ENCODE assay signal across 22 cellular contexts in the genomic region with DNA sequence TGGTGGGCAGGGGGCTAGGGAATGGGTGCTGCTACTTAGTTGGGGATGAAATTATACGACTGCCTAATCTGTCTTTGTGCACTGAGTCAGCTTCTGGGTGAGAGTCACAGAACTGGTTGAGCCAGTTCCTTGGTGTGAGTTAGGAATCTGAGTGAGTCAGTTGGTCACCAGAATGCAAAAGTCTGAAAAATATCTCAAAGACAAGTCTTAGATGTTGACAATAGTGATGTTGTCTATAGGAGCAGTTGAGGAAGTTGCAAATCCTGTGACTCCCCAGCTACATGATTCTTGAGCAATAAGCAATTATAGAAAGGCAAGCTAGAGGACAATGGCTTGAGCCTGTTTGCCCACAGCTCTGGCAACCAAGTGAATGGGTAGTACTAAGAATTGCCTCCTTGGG.
A peak's percentile ranks its signal among the peaks of the same experiment; 100 is the strongest.
DNase-seq lines count a peak whose midpoint lies in the region; ATAC-seq and TF ChIP-seq lines count a peak whose summit lies in the region.
"Had no signal": no experiment of that assay in that cellular context is flagged by ENCODE, and none has a peak within 500 bp of the region (broad histone marks: within the 10 kb centered on the region; RNA-seq: fewer than 3 reads in every experiment).

No MANE protein-coding gene starts in this region.

- H3K79me2 ChIP-seq in H9 (ENCODE audit: insufficient read depth, low read length) = no peaks in the 10 kb centered on the region

- H3K14ac ChIP-seq in H9 (ENCODE audit: insufficient read depth, low read length) = no peak overlapping the region

- H2BK15ac ChIP-seq in H9 (ENCODE audit: low read depth, low read length) = no peak overlapping the region

- no peak overlapping the region for H3K4ac ChIP-seq in H9 (ENCODE audit: low read depth, low read length)

- no peaks in the 10 kb centered on the region for H3K79me1 ChIP-seq in H9 (ENCODE audit: insufficient read depth, low read depth, low read length, poor library complexity, severe bottlenecking)

- H4K5ac ChIP-seq in H9 (ENCODE audit: insufficient read length, low read depth, low read length) = no peak overlapping the region

- H3K4me3 Mint-ChIP-seq in H9 = no peak overlapping the region
- H3K4me3 Mint-ChIP-seq in endodermal cell = no peak overlapping the region
- H3K4me3 Mint-ChIP-seq in mesothelial cell of epicardium = no peak overlapping the region
- no peak overlapping the region for H3K4me3 Mint-ChIP-seq in HFFc6
- H3K4me3 Mint-ChIP-seq: activated CD4-positive, alpha-beta memory T cell treated with anti-CD3 and anti-CD28 coated beads, Interleukin-2, amount 10 ng/mL, durations not matched to agents 7 days and 5 days; WTC11 had no signal

- H3K4me1 ChIP-seq in H9 (ENCODE audit: insufficient read depth, low read length) (peaks cover 4% of the 10 kb centered on the region), endodermal cell (ENCODE audit: control insufficient read depth, insufficient read depth, low read length) (no peaks in the 10 kb centered on the region)
- H3K4me1 ChIP-seq: gastrocnemius medialis, SJCRH30 had no signal

- H3K36me3 Mint-ChIP-seq in H9 (ENCODE audit: insufficient read depth in 1 of 3, low read depth in 3 of 3) (peaks cover 0 to 3% (median 0%) of the 10 kb centered on the region in 3 experiments; a peak in 2 of 7 replicates), endodermal cell (ENCODE audit: low read depth) (no peaks in the 10 kb centered on the region), mesothelial cell of epicardium (no peaks in the 10 kb centered on the region), HFFc6 (ENCODE audit: low read depth) (no peaks in the 10 kb centered on the region)

- no peak overlapping the region for H2AK5ac ChIP-seq in H9 (ENCODE audit: insufficient read length, low read length)

- H3K27ac ChIP-seq in H9 (ENCODE audit: insufficient read length, low read depth, low read length) (no peak overlapping the region), endodermal cell (ENCODE audit: low read depth, low read length) (no peak overlapping the region)
- H3K27ac ChIP-seq: gastrocnemius medialis, SJCRH30, thoracic aorta had no signal

- H3K27ac Mint-ChIP-seq in H9 = no peak overlapping the region
- H3K27ac Mint-ChIP-seq in endodermal cell = no peak overlapping the region
- H3K27ac Mint-ChIP-seq in mesothelial cell of epicardium = peak overlapping the region; percentile 4
- no peak overlapping the region for H3K27ac Mint-ChIP-seq in HFFc6
- H3K27ac Mint-ChIP-seq: activated CD4-positive, alpha-beta memory T cell treated with anti-CD3 and anti-CD28 coated beads, Interleukin-2, amount 10 ng/mL, durations not matched to agents 7 days and 5 days; WTC11 had no signal

- TF ChIP-seq CTCF in H9 (conservative IDR thresholded peaks at IDR 0.05) (no peak), endodermal cell (conservative IDR thresholded peaks at IDR 0.05) (no peak), mesothelial cell of epicardium (IDR thresholded peaks at IDR 0.05; ENCODE audit: unreplicated experiment) (no peak), GM20000 (IDR thresholded peaks at IDR 0.05; ENCODE audit: extremely low read depth, missing control alignments) (no peak), HFFc6 (IDR thresholded peaks at IDR 0.05) (no peak)

- H3K9ac ChIP-seq in H9 (ENCODE audit: extremely low read depth, insufficient read length, low read length) (no peak overlapping the region), endodermal cell (ENCODE audit: extremely low read depth, low read length, poor library complexity, severe bottlenecking) (no peak overlapping the region)

- ATAC-seq in GM19324 (IDR thresholded peaks at IDR 0.05; ENCODE audit: low FRiP score, unreplicated experiment) = no peak
- ATAC-seq: gastrocnemius medialis, WTC11 had no signal

- H3K4me2 ChIP-seq in H9 (ENCODE audit: insufficient read depth, insufficient read length, low read length) = no peak overlapping the region

- no peaks in the 10 kb centered on the region for H4K20me1 ChIP-seq in H9 (ENCODE audit: control insufficient read depth, insufficient read depth, insufficient read length)

- DNase-seq in H9 = peak; percentile 35
- DNase-seq in NCI-H748 treated with DMSO at 0.1 percent for 48 hours (lab: John Stamatoyannopoulos, UW) = peak; percentile 19
- DNase-seq in endodermal cell = peak; percentile 45
- DNase-seq in mesothelial cell of epicardium (ENCODE audit: low spot score in 2 of 2, unreplicated experiment in 2 of 2) = no peak
- no peak for DNase-seq in cerebellar cortex (ENCODE audit: low spot score)
- DNase-seq in GM20000 (ENCODE audit: low spot score) = no peak
- no peak for DNase-seq in HFFc6
- DNase-seq: activated CD4-positive, alpha-beta memory T cell treated with anti-CD3 and anti-CD28 coated beads, Interleukin-2, amount 10 ng/mL, durations not matched to agents 7 days and 5 days; activated T-cell treated with anti-CD3 and anti-CD28 coated beads, Interleukin-2, amount 50 U/mL, for 1 hour; DMS79; erythroblast; gastrocnemius medialis; NCI-H1105 treated with DMSO at 0.1 percent for 48 hours; NCI-H2081 treated with DMSO at 0.1 percent for 48 hours; NCI-H524; SJCRH30; stimulated activated naive CD4-positive, alpha-beta T cell; T-helper 2 cell had no signal

- no peak overlapping the region for H2BK5ac ChIP-seq in H9 (ENCODE audit: insufficient read length, low read length)

- H3K9me3 ChIP-seq in H9 (ENCODE audit: control insufficient read depth, low read depth, low read length) (no peaks in the 10 kb centered on the region), endodermal cell (ENCODE audit: control insufficient read depth, low read length) (no peaks in the 10 kb centered on the region)
- H3K9me3 ChIP-seq: gastrocnemius medialis, HAP-1, SJCRH30, thoracic aorta had no signal

- H3K27me3 ChIP-seq in H9 (ENCODE audit: insufficient read depth, low read length) (no peaks in the 10 kb centered on the region), endodermal cell (ENCODE audit: control insufficient read depth, insufficient read depth, low read length, poor library complexity, severe bottlenecking) (no peaks in the 10 kb centered on the region)
- H3K27me3 ChIP-seq: gastrocnemius medialis, SJCRH30 had no signal

- H4K91ac ChIP-seq in H9 (ENCODE audit: insufficient read length, low read depth, low read length) = no peak overlapping the region

- no peaks in the 10 kb centered on the region for H3K36me3 ChIP-seq in endodermal cell (ENCODE audit: control insufficient read depth, insufficient read depth, low read length)
- H3K36me3 ChIP-seq: gastrocnemius medialis, HAP-1, SJCRH30, thoracic aorta had no signal

- H3K9me3 Mint-ChIP-seq in H9 = peaks cover 2 to 7% of the 10 kb centered on the region in 2 experiments; a peak in 2 of 5 replicates
- peaks cover 8% of the 10 kb centered on the region for H3K9me3 Mint-ChIP-seq in endodermal cell
- H3K9me3 Mint-ChIP-seq in mesothelial cell of epicardium = peaks cover 9% of the 10 kb centered on the region
- H3K9me3 Mint-ChIP-seq in HFFc6 = peaks cover 20% of the 10 kb centered on the region
- H3K9me3 Mint-ChIP-seq: activated CD4-positive, alpha-beta memory T cell treated with anti-CD3 and anti-CD28 coated beads, Interleukin-2, amount 10 ng/mL, durations not matched to agents 7 days and 5 days had no signal

- H3K4me1 Mint-ChIP-seq in H9 (peaks cover 8 to 11% of the 10 kb centered on the region in 2 experiments), endodermal cell (no peaks in the 10 kb centered on the region), mesothelial cell of epicardium (peaks cover 3% of the 10 kb centered on the region), HFFc6 (ENCODE audit: low read depth) (no peaks in the 10 kb centered on the region)
- H3K4me1 Mint-ChIP-seq: activated CD4-positive, alpha-beta memory T cell treated with anti-CD3 and anti-CD28 coated beads, Interleukin-2, amount 10 ng/mL, durations not matched to agents 7 days and 5 days had no signal

- no peaks in the 10 kb centered on the region for H3K23me2 ChIP-seq in H9 (ENCODE audit: insufficient read length, low read depth, low read length, poor library complexity, severe bottlenecking)

- no peak overlapping the region for H2BK20ac ChIP-seq in H9 (ENCODE audit: low read depth, low read length, poor library complexity, severe bottlenecking)

- H3K27me3 Mint-ChIP-seq in H9 (ENCODE audit: low read depth) (no peaks in the 10 kb centered on the region), endodermal cell (ENCODE audit: insufficient read depth) (no peaks in the 10 kb centered on the region), mesothelial cell of epicardium (ENCODE audit: low read depth) (no peaks in the 10 kb centered on the region), HFFc6 (ENCODE audit: insufficient read depth) (no peaks in the 10 kb centered on the region; the same call in 1 of the 2 replicates)
- H3K27me3 Mint-ChIP-seq: activated CD4-positive, alpha-beta memory T cell treated with anti-CD3 and anti-CD28 coated beads, Interleukin-2, amount 10 ng/mL, durations not matched to agents 7 days and 5 days had no signal

- H3K23ac ChIP-seq in H9 (ENCODE audit: insufficient read length, low read depth, low read length) = no peak overlapping the region

- H2AFZ ChIP-seq in H9 (ENCODE audit: low read length) = no peak overlapping the region

- no peak overlapping the region for H2BK120ac ChIP-seq in H9 (ENCODE audit: low read depth, low read length, poor library complexity, severe bottlenecking)

- no CpG with 5 or more reads among the region's 1 CpG for WGBS in H9 (ENCODE audit: extremely low coverage, insufficient read length, low lambda C conversion rate)
- WGBS in endodermal cell (ENCODE audit: insufficient coverage in 1 of 2, insufficient read length in 1 of 2), 2 experiments = 83 to 100% methylated on average over 1 of the region's 1 CpG

- H2BK12ac ChIP-seq in H9 (ENCODE audit: insufficient read length, low read depth, low read length) = no peak overlapping the region

- no peak overlapping the region for H3K18ac ChIP-seq in H9 (ENCODE audit: insufficient read length, low read depth, low read length)

- no peak overlapping the region for H3T11ph ChIP-seq in H9 (ENCODE audit: low read length)

- no peak overlapping the region for H3K4me3 ChIP-seq in endodermal cell (ENCODE audit: low read length)
- H3K4me3 ChIP-seq: gastrocnemius medialis, HAP-1, SJCRH30, thoracic aorta had no signal

- H3K56ac ChIP-seq in H9 (ENCODE audit: insufficient read length, low read depth, low read length) = no peak overlapping the region

- H4K8ac ChIP-seq in H9 (replicated peaks; ENCODE audit: insufficient read length, low read depth, low read length) = no peak overlapping the region

Comparison
In these comparisons a context has a peak if more than half of its experiments do, and no peak if none do; other contexts are left out.
1. DNase-seq: peak in H9 (single experiment), NCI-H748 treated with DMSO at 0.1 percent for 48 hours (single experiment) and endodermal cell (single experiment); none in mesothelial cell of epicardium (0 of 2), cerebellar cortex (single experiment), GM20000 (single experiment) and HFFc6 (single experiment).